14 cellular contexts compared by ENCODE assay signal in the genomic region with DNA sequence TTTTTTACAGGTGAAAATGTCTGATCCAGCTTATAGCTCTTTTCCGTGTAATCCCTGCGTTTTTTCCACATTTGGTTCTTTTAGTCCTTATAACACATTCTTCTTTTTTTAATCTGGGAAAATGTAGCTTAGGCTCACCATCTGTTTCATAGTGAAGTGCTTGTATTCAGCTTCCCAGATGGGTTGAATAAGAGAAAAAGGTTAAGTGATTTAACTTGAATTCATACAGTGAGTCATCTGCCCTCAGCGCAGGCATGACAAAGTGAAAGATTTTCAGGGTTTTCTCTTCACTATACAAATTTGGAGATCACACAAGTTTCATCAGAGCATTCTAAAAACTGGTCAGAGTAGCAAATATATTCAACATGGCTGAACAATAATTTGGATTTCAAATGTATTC.
DNase-seq lines count a peak whose midpoint lies in the region; FAIRE-seq and TF ChIP-seq lines count a peak whose summit lies in the region.
"Had no signal": no experiment of that assay in that cellular context is flagged by ENCODE, and none has a peak within 500 bp of the region (broad histone marks: within the 10 kb centered on the region; RNA-seq: fewer than 3 reads in every experiment).

No MANE protein-coding gene starts in this region.

- H3K27me3 ChIP-seq in SK-N-SH (ENCODE audit: insufficient read depth), result no peaks in the 10 kb centered on the region
- no peaks in the 10 kb centered on the region for H3K27me3 ChIP-seq in BE2C
- H3K27me3 ChIP-seq: hepatocyte had no signal

- peaks cover 0 to 8% of the 10 kb centered on the region in 2 experiments; a peak in 2 of 4 replicates for H3K4me1 ChIP-seq in SK-N-SH (ENCODE audit: control insufficient read depth in 1 of 2, insufficient read depth in 2 of 2, low read depth in 1 of 2, low read length in 1 of 2)
- peaks cover 17% of the 10 kb centered on the region for H3K4me1 ChIP-seq in BE2C
- H3K4me1 ChIP-seq: psoas muscle had no signal

- H3F3A ChIP-seq in SK-N-SH (replicated peaks; ENCODE audit: insufficient read depth), result no peaks in the 10 kb centered on the region

- peak; percentile 39 for DNase-seq in NCI-H1694 treated with DMSO at 0.1 percent for 48 hours (lab: John Stamatoyannopoulos, UW)
- no peak for DNase-seq in NCI-H1694 (lab: John Stamatoyannopoulos, UW)
- DNase-seq in SK-N-SH, result no peak
- peak; percentile 85 for DNase-seq in fibroblast of the aortic adventitia (ENCODE audit: low read depth)
- DNase-seq in stromal cell of bone marrow (ENCODE audit: low read depth), result peak; percentile 73
- DNase-seq in GM12892 (ENCODE audit: insufficient read length), result no peak
- no peak for DNase-seq in stimulated activated CD4-positive, alpha-beta T cell treated with anti-CD3 and anti-CD28 coated beads, Interleukin-1b, Interleukin-23, amount 100 ng/mL, for 48 hours
- no peak for DNase-seq in BE2C
- DNase-seq: 8988T; activated CD4-positive, alpha-beta T cell treated with anti-CD3 and anti-CD28 coated beads for 48 hours; activated gamma-delta T cell; psoas muscle; substantia nigra had no signal

- peak overlapping the region; percentile 66 to 69; a peak in 2 of 4 replicates for H3K27ac ChIP-seq in SK-N-SH (ENCODE audit: low read depth in 2 of 2, low read length in 1 of 2)
- H3K27ac ChIP-seq: hepatocyte, psoas muscle had no signal

- TF ChIP-seq CTCF in SK-N-SH (IDR thresholded peaks at IDR 0.05), result no peak
- TF ChIP-seq CTCF in fibroblast of the aortic adventitia (IDR thresholded peaks at IDR 0.05; ENCODE audit: insufficient read depth, low read length), result no peak
- no peak for TF ChIP-seq CTCF in BE2C (IDR thresholded peaks at IDR 0.05; ENCODE audit: low read depth, low read length)

- H3K4me2 ChIP-seq in SK-N-SH, result no peak overlapping the region; the same call in 1 of the 2 replicates
- H3K4me2 ChIP-seq: hepatocyte had no signal

- peak overlapping the region; percentile 60; the same call in 1 of the 2 replicates for H2AFZ ChIP-seq in SK-N-SH (ENCODE audit: low read depth)
- H2AFZ ChIP-seq: hepatocyte had no signal

- H3K9me2 ChIP-seq in SK-N-SH, result no peaks in the 10 kb centered on the region

- no peak for TF ChIP-seq RAD21 in SK-N-SH (IDR thresholded peaks at IDR 0.05; ENCODE audit: low read length)

- POLR2A ChIA-PET in SK-N-SH (lab: Yijun Ruan, JAX), result no interaction called here

- TF ChIP-seq POLR2A in GM12892 (IDR thresholded peaks at IDR 0.05; ENCODE audit: low read depth, low read length), result no peak

- 23% methylated on average over 3 of the region's 3 CpGs for WGBS in SK-N-SH (ENCODE audit: low lambda C conversion rate)

- H3K9me3 ChIP-seq in SK-N-SH (no peaks in the 10 kb centered on the region), BE2C (no peaks in the 10 kb centered on the region)
- H3K9me3 ChIP-seq: psoas muscle had no signal

- H4K20me1 ChIP-seq in SK-N-SH (ENCODE audit: insufficient read depth), result no peaks in the 10 kb centered on the region

- peak in 1 of 2 experiments; percentile 54; a peak in 1 of 4 replicates for TF ChIP-seq EP300 in SK-N-SH (IDR thresholded peaks at IDR 0.05; ENCODE audit: borderline replicate concordance in 1 of 2, low read depth in 1 of 2, low read length in 1 of 2)

- CTCF ChIA-PET in SK-N-SH (lab: Yijun Ruan, JAX), result interaction anchor here (1.0 kb wide), 1 partner anchor 86 kb away, joined by 3 read pairs; no protein-coding TSS in a partner anchor

- H3K36me3 ChIP-seq in SK-N-SH (replicated peaks in 1 of 2; ENCODE audit: control insufficient read depth in 1 of 2, insufficient read depth in 2 of 2, low read length in 1 of 2) (no peaks in the 10 kb centered on the region), BE2C (no peaks in the 10 kb centered on the region)

- no peak overlapping the region for H3K9ac ChIP-seq in SK-N-SH

- no peak for FAIRE-seq in GM12892 (lab: Jason Lieb, UNC)

- no peak overlapping the region for H3K4me3 ChIP-seq in SK-N-SH (ENCODE audit: low read depth in 2 of 2, low read length in 1 of 2)
- no peak overlapping the region for H3K4me3 ChIP-seq in fibroblast of the aortic adventitia (ENCODE audit: low read depth, low read length)
- no peak overlapping the region for H3K4me3 ChIP-seq in BE2C (ENCODE audit: low read depth, low read length)
- H3K4me3 ChIP-seq: hepatocyte, psoas muscle had no signal

- no peaks in the 10 kb centered on the region for H3K79me2 ChIP-seq in SK-N-SH (ENCODE audit: insufficient read depth)
- H3K79me2 ChIP-seq: hepatocyte had no signal

TF ChIP-seq in SK-N-SH, 30 proteins besides CTCF, POLR2A, EP300 and RAD21 (continues in another document):
- TF ChIP-seq FOXJ3 (CRISPR knock-in tag; IDR thresholded peaks at IDR 0.05) (no peak), EZH2phosphoT487 (IDR thresholded peaks at IDR 0.05; ENCODE audit: borderline replicate concordance, low read depth) (no peak), ZBTB33 (IDR thresholded peaks at IDR 0.05; ENCODE audit: borderline replicate concordance, low read depth) (no peak), TAF1 (IDR thresholded peaks at IDR 0.05; ENCODE audit: borderline replicate concordance, low read depth, low read length) (no peak), MAX (IDR thresholded peaks at IDR 0.05; ENCODE audit: low read depth) (no peak; the same call in 1 of the 2 replicates), MXI1 (IDR thresholded peaks at IDR 0.05; ENCODE audit: low read depth, low read length) (no peak), USF1 (IDR thresholded peaks at IDR 0.05; ENCODE audit: borderline replicate concordance, low read depth) (no peak; the same call in 1 of the 2 replicates), JUND (IDR thresholded peaks at IDR 0.05) (peak; percentile 80), FOSL2 (IDR thresholded peaks at IDR 0.05; ENCODE audit: borderline replicate concordance, low read depth) (peak; percentile 74)
- TF ChIP-seq, protein P1, sequence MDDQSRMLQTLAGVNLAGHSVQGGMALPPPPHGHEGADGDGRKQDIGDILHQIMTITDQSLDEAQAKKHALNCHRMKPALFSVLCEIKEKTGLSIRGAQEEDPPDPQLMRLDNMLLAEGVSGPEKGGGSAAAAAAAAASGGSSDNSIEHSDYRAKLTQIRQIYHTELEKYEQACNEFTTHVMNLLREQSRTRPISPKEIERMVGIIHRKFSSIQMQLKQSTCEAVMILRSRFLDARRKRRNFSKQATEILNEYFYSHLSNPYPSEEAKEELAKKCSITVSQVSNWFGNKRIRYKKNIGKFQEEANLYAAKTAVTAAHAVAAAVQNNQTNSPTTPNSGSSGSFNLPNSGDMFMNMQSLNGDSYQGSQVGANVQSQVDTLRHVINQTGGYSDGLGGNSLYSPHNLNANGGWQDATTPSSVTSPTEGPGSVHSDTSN (IDR thresholded peaks at IDR 0.05), result peak; percentile 69
- TF ChIP-seq, protein P2, sequence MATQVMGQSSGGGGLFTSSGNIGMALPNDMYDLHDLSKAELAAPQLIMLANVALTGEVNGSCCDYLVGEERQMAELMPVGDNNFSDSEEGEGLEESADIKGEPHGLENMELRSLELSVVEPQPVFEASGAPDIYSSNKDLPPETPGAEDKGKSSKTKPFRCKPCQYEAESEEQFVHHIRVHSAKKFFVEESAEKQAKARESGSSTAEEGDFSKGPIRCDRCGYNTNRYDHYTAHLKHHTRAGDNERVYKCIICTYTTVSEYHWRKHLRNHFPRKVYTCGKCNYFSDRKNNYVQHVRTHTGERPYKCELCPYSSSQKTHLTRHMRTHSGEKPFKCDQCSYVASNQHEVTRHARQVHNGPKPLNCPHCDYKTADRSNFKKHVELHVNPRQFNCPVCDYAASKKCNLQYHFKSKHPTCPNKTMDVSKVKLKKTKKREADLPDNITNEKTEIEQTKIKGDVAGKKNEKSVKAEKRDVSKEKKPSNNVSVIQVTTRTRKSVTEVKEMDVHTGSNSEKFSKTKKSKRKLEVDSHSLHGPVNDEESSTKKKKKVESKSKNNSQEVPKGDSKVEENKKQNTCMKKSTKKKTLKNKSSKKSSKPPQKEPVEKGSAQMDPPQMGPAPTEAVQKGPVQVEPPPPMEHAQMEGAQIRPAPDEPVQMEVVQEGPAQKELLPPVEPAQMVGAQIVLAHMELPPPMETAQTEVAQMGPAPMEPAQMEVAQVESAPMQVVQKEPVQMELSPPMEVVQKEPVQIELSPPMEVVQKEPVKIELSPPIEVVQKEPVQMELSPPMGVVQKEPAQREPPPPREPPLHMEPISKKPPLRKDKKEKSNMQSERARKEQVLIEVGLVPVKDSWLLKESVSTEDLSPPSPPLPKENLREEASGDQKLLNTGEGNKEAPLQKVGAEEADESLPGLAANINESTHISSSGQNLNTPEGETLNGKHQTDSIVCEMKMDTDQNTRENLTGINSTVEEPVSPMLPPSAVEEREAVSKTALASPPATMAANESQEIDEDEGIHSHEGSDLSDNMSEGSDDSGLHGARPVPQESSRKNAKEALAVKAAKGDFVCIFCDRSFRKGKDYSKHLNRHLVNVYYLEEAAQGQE (IDR thresholded peaks at IDR 0.05; ENCODE audit: low read depth, low read length), result no peak

Comparison
In these comparisons a context has a peak if more than half of its experiments do, and no peak if none do; other contexts are left out.
1. DNase-seq: peak in NCI-H1694 treated with DMSO at 0.1 percent for 48 hours (single experiment), fibroblast of the aortic adventitia (single experiment) and stromal cell of bone marrow (single experiment); none in NCI-H1694 (single experiment), SK-N-SH (single experiment), GM12892 (single experiment), stimulated activated CD4-positive, alpha-beta T cell treated with anti-CD3 and anti-CD28 coated beads, Interleukin-1b, Interleukin-23, amount 100 ng/mL, for 48 hours (single experiment) and BE2C (single experiment).